ENCODE assay signal across 1 cellular context in the genomic region with DNA sequence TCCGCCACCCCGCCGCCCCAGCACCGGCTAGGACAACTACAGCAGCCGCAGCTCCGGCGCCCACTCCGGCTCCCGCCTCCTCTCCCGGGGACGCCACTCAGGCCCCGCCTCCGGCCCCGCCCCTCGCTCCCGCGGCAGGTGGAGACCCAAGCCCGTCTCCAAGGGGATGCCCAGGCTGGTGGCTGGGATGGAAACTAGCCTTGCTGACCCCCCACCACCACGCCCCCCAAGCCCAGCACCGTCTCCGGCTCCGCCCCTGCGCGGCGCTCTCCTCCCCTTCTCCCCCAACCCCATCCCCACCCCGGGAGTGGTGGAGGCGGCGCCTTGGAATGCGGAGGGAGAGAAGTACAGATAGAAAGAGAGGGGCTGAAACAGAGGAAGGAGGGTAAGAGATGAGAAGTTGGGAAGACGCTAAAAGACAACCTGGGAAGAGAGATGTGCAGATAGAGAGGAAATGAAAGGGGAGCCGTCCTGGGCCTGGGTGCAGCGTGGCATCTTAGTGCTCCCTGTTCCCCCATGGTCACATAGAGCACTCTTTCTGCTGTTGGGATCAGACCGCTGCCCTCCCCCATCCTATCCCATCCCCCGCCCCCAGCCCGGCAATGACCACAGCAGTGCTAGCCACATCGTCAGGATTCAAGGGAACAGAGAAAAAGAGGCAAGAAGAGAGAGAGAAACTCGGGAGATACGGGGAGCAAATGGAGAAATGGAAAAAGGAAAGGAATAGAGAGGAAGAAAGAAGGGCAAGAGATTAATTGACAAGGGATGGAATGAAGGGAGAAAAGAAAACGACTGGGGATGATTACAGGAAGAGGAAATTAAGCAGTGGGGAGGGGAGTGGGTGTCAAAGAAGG.
A peak's percentile ranks its signal among the peaks of the same experiment; 100 is the strongest.
TF ChIP-seq lines count a peak whose summit lies in the region.

A gene with protein sequence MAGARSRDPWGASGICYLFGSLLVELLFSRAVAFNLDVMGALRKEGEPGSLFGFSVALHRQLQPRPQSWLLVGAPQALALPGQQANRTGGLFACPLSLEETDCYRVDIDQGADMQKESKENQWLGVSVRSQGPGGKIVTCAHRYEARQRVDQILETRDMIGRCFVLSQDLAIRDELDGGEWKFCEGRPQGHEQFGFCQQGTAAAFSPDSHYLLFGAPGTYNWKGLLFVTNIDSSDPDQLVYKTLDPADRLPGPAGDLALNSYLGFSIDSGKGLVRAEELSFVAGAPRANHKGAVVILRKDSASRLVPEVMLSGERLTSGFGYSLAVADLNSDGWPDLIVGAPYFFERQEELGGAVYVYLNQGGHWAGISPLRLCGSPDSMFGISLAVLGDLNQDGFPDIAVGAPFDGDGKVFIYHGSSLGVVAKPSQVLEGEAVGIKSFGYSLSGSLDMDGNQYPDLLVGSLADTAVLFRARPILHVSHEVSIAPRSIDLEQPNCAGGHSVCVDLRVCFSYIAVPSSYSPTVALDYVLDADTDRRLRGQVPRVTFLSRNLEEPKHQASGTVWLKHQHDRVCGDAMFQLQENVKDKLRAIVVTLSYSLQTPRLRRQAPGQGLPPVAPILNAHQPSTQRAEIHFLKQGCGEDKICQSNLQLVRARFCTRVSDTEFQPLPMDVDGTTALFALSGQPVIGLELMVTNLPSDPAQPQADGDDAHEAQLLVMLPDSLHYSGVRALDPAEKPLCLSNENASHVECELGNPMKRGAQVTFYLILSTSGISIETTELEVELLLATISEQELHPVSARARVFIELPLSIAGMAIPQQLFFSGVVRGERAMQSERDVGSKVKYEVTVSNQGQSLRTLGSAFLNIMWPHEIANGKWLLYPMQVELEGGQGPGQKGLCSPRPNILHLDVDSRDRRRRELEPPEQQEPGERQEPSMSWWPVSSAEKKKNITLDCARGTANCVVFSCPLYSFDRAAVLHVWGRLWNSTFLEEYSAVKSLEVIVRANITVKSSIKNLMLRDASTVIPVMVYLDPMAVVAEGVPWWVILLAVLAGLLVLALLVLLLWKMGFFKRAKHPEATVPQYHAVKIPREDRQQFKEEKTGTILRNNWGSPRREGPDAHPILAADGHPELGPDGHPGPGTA (minus strand): TSS at position 64 of the 854 bp plus-strand sequence. CDS start 222 bp downstream, outside the sequence.

TF ChIP-seq in WTC11, 78 proteins besides CTCF, POLR2A, EP300 and RAD21:
- TF ChIP-seq, protein P1, sequence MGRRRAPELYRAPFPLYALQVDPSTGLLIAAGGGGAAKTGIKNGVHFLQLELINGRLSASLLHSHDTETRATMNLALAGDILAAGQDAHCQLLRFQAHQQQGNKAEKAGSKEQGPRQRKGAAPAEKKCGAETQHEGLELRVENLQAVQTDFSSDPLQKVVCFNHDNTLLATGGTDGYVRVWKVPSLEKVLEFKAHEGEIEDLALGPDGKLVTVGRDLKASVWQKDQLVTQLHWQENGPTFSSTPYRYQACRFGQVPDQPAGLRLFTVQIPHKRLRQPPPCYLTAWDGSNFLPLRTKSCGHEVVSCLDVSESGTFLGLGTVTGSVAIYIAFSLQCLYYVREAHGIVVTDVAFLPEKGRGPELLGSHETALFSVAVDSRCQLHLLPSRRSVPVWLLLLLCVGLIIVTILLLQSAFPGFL (CRISPR knock-in tag; IDR thresholded peaks at IDR 0.05; ENCODE audit: borderline replicate concordance): no peak
- TF ChIP-seq, protein P2, sequence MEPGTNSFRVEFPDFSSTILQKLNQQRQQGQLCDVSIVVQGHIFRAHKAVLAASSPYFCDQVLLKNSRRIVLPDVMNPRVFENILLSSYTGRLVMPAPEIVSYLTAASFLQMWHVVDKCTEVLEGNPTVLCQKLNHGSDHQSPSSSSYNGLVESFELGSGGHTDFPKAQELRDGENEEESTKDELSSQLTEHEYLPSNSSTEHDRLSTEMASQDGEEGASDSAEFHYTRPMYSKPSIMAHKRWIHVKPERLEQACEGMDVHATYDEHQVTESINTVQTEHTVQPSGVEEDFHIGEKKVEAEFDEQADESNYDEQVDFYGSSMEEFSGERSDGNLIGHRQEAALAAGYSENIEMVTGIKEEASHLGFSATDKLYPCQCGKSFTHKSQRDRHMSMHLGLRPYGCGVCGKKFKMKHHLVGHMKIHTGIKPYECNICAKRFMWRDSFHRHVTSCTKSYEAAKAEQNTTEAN (CRISPR knock-in tag; IDR thresholded peaks at IDR 0.05): 0 out of 2 replicates have a peak, but pooled peaks have one; percentile 47
- TF ChIP-seq ETV6 (CRISPR knock-in tag; IDR thresholded peaks at IDR 0.05) (0 out of 2 replicates have a peak, but pooled peaks have one; percentile 20), FOXK1 (CRISPR knock-in tag; IDR thresholded peaks at IDR 0.05) (0 out of 2 replicates have a peak, but pooled peaks have one; percentile 33), ZNF232 (CRISPR knock-in tag; IDR thresholded peaks at IDR 0.05) (no peak), SP1 (CRISPR knock-in tag; conservative IDR thresholded peaks at IDR 0.05) (peak; percentile 90), NFE2L1 (CRISPR knock-in tag; IDR thresholded peaks at IDR 0.05) (0 out of 2 replicates have a peak, but pooled peaks have one; percentile 21)
- TF ChIP-seq, protein P3, sequence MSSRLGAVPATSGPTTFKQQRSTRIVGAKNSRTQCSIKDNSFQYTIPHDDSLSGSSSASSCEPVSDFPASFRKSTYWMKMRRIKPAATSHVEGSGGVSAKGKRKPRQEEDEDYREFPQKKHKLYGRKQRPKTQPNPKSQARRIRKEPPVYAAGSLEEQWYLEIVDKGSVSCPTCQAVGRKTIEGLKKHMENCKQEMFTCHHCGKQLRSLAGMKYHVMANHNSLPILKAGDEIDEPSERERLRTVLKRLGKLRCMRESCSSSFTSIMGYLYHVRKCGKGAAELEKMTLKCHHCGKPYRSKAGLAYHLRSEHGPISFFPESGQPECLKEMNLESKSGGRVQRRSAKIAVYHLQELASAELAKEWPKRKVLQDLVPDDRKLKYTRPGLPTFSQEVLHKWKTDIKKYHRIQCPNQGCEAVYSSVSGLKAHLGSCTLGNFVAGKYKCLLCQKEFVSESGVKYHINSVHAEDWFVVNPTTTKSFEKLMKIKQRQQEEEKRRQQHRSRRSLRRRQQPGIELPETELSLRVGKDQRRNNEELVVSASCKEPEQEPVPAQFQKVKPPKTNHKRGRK (CRISPR knock-in tag; IDR thresholded peaks at IDR 0.05; ENCODE audit: borderline replicate concordance): 0 out of 2 replicates have a peak, but pooled peaks have one; percentile 61
- TF ChIP-seq, protein P4, sequence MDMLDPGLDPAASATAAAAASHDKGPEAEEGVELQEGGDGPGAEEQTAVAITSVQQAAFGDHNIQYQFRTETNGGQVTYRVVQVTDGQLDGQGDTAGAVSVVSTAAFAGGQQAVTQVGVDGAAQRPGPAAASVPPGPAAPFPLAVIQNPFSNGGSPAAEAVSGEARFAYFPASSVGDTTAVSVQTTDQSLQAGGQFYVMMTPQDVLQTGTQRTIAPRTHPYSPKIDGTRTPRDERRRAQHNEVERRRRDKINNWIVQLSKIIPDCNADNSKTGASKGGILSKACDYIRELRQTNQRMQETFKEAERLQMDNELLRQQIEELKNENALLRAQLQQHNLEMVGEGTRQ (CRISPR knock-in tag; IDR thresholded peaks at IDR 0.05): peak; percentile 17; the same call in 1 of the 2 replicates
- TF ChIP-seq, protein P5, sequence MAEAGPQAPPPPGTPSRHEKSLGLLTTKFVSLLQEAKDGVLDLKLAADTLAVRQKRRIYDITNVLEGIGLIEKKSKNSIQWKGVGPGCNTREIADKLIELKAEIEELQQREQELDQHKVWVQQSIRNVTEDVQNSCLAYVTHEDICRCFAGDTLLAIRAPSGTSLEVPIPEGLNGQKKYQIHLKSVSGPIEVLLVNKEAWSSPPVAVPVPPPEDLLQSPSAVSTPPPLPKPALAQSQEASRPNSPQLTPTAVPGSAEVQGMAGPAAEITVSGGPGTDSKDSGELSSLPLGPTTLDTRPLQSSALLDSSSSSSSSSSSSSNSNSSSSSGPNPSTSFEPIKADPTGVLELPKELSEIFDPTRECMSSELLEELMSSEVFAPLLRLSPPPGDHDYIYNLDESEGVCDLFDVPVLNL (CRISPR knock-in tag; IDR thresholded peaks at IDR 0.05; ENCODE audit: borderline replicate concordance, low read depth): 0 out of 2 replicates have a peak, but pooled peaks have one; percentile 37
- TF ChIP-seq, protein P6, sequence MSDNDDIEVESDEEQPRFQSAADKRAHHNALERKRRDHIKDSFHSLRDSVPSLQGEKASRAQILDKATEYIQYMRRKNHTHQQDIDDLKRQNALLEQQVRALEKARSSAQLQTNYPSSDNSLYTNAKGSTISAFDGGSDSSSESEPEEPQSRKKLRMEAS (CRISPR knock-in tag; IDR thresholded peaks at IDR 0.05): no peak
- TF ChIP-seq, protein P7, sequence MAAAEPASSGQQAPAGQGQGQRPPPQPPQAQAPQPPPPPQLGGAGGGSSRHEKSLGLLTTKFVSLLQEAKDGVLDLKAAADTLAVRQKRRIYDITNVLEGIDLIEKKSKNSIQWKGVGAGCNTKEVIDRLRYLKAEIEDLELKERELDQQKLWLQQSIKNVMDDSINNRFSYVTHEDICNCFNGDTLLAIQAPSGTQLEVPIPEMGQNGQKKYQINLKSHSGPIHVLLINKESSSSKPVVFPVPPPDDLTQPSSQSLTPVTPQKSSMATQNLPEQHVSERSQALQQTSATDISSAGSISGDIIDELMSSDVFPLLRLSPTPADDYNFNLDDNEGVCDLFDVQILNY (CRISPR knock-in tag; IDR thresholded peaks at IDR 0.05): peak; percentile 55; the same call in 1 of the 2 replicates
